16 cellular contexts compared by ENCODE assay signal in genomic region chr3:71025516-71025915, GRCh38.
DNase-seq lines count a peak whose midpoint lies in the region; ATAC-seq and TF ChIP-seq lines count a peak whose summit lies in the region.
"Had no signal": no experiment of that assay in that cellular context is flagged by ENCODE, and none has a peak within 500 bp of the region (broad histone marks: within the 10 kb centered on the region; RNA-seq: fewer than 3 reads in every experiment).

No MANE protein-coding gene starts in this region.

- intact Hi-C loops in right lobe of liver (cut with DNase I), result no loop called here

- H3K36me3 Mint-ChIP-seq in activated T-cell treated with anti-CD3 and anti-CD28 coated beads, Interleukin-2, amount 50 U/mL, for 72 hours (ENCODE audit: insufficient read depth in 2 of 2), result peaks cover 10 to 38% of the 10 kb centered on the region in 2 donors
- H3K36me3 Mint-ChIP-seq in activated naive CD8-positive, alpha-beta T cell, result peaks cover 28% of the 10 kb centered on the region

- H3K4me1 ChIP-seq in right lobe of liver (peaks cover 0 to 45% (median 16%) of the 10 kb centered on the region in 4 donors), subcutaneous abdominal adipose tissue (ENCODE audit: control insufficient read depth in 5 of 5, insufficient read depth in 5 of 5, low read length in 5 of 5) (peaks cover 0 to 28% (median 23%) of the 10 kb centered on the region in 5 donors)

- H3K9me3 Mint-ChIP-seq in activated T-cell treated with anti-CD3 and anti-CD28 coated beads, Interleukin-2, amount 50 U/mL, for 72 hours, result no peaks in the 10 kb centered on the region
- H3K9me3 Mint-ChIP-seq in activated naive CD8-positive, alpha-beta T cell (ENCODE audit: low read depth), result no peaks in the 10 kb centered on the region

- H3K27ac ChIP-seq in right lobe of liver (peak overlapping the region; percentile 77 to 85 (median 82)), subcutaneous abdominal adipose tissue (ENCODE audit: low read depth, low read length) (peak overlapping the region; percentile 55)
- H3K27ac ChIP-seq: thyroid gland had no signal

- no peak for DNase-seq in activated T-cell treated with anti-CD3 and anti-CD28 coated beads, Interleukin-2, amount 50 U/mL, for 72 hours
- DNase-seq in activated T-cell treated with anti-CD3 and anti-CD28 coated beads, Interleukin-2, amount 50 U/mL, for 1 hour, result no peak
- DNase-seq in right lobe of liver (no peak), NCI-H2227 treated with DMSO at 0.1 percent for 48 hours (lab: John Stamatoyannopoulos, UW) (no peak), OCI-M2 (lab: John Stamatoyannopoulos, UW; ENCODE audit: unreplicated experiment) (no peak)
- DNase-seq: activated CD4-positive, alpha-beta T cell treated with anti-CD3 and anti-CD28 coated beads, Interleukin-2, amount 50 U/mL, for 4 hours; erythroblast; left ventricle myocardium inferior; NCI-H187; NCI-H524 treated with DMSO at 0.1 percent for 48 hours; stimulated activated CD4-positive, alpha-beta T cell treated with anti-CD3 and anti-CD28 coated beads, Interleukin-12 subunit alpha, Interleukin-12 subunit beta, amount 100 ng/mL, for 4 hours; thyroid gland had no signal

- H3K9ac ChIP-seq in subcutaneous abdominal adipose tissue (ENCODE audit: low read length in 5 of 5), result no peak overlapping the region

- TF ChIP-seq CTCF in right lobe of liver (IDR thresholded peaks at IDR 0.05), result no peak

- H3K27me3 ChIP-seq in right lobe of liver (no peaks in the 10 kb centered on the region), subcutaneous abdominal adipose tissue (ENCODE audit: control insufficient read depth in 5 of 5, insufficient read depth in 4 of 5, low read length in 5 of 5) (no peaks in the 10 kb centered on the region)
- H3K27me3 ChIP-seq: thyroid gland had no signal

- 5% methylated on average over 1 of the region's 1 CpG for WGBS in right lobe of liver (ENCODE audit: insufficient coverage, low coverage, low lambda C conversion rate, missing lambda C conversion rate)

- no peaks in the 10 kb centered on the region for H3K36me3 ChIP-seq in right lobe of liver
- H3K36me3 ChIP-seq in subcutaneous abdominal adipose tissue (ENCODE audit: control insufficient read depth in 5 of 5, insufficient read depth in 5 of 5, low read length in 5 of 5), result peaks cover 5 to 11% (median 7%) of the 10 kb centered on the region in 5 donors

- peak overlapping the region in 1 of 2 donors; percentile 56 for H3K4me3 Mint-ChIP-seq in activated T-cell treated with anti-CD3 and anti-CD28 coated beads, Interleukin-2, amount 50 U/mL, for 72 hours
- H3K4me3 Mint-ChIP-seq in activated naive CD8-positive, alpha-beta T cell, result no peak overlapping the region

- H3K4me1 Mint-ChIP-seq in activated T-cell treated with anti-CD3 and anti-CD28 coated beads, Interleukin-2, amount 50 U/mL, for 72 hours (ENCODE audit: low read depth), result peaks cover 82% of the 10 kb centered on the region
- peaks cover 89% of the 10 kb centered on the region for H3K4me1 Mint-ChIP-seq in activated naive CD8-positive, alpha-beta T cell (ENCODE audit: low read depth)

- H3K27me3 Mint-ChIP-seq in activated T-cell treated with anti-CD3 and anti-CD28 coated beads, Interleukin-2, amount 50 U/mL, for 72 hours (ENCODE audit: low read depth), result no peaks in the 10 kb centered on the region
- no peaks in the 10 kb centered on the region for H3K27me3 Mint-ChIP-seq in activated naive CD8-positive, alpha-beta T cell

- peak overlapping the region in 1 of 3 donors; percentile 11 for H3K4me3 ChIP-seq in right lobe of liver
- no peak overlapping the region for H3K4me3 ChIP-seq in subcutaneous abdominal adipose tissue (ENCODE audit: low read depth in 1 of 5, low read length in 5 of 5)
- H3K4me3 ChIP-seq: left ventricle myocardium inferior, thyroid gland had no signal

- peak in 1 of 2 donors; percentile 58 for ATAC-seq in activated T-cell treated with anti-CD3 and anti-CD28 coated beads, Interleukin-2, amount 50 U/mL, for 72 hours (replicated peaks in 1 of 2)
- ATAC-seq in right lobe of liver (peak; percentile 69 to 86 (median 80)), HG02678 (IDR thresholded peaks at IDR 0.05; ENCODE audit: unreplicated experiment) (no peak)
- ATAC-seq: HCT116 had no signal

- H3K9me3 ChIP-seq in right lobe of liver (no peaks in the 10 kb centered on the region), subcutaneous abdominal adipose tissue (ENCODE audit: control insufficient read depth in 5 of 5, low read length in 5 of 5) (no peaks in the 10 kb centered on the region)
- H3K9me3 ChIP-seq: left ventricle myocardium inferior, thyroid gland had no signal

- H3K27ac Mint-ChIP-seq in activated T-cell treated with anti-CD3 and anti-CD28 coated beads, Interleukin-2, amount 50 U/mL, for 72 hours, result peak overlapping the region; percentile 90
- H3K27ac Mint-ChIP-seq in activated naive CD8-positive, alpha-beta T cell, result peak overlapping the region; percentile 82

- TF ChIP-seq POLR2A in right lobe of liver (IDR thresholded peaks at IDR 0.05), result no peak
